Comparison of ENCODE assay signal across 1 cellular context in genomic region chr14:25095784-25096390, GRCh38.
TF ChIP-seq lines count a peak whose summit lies in the region.

No MANE protein-coding gene starts in this region.

TF ChIP-seq in GM12878, 131 proteins besides CTCF, POLR2A, EP300 and RAD21 (continued from another document):
- TF ChIP-seq, protein P1, sequence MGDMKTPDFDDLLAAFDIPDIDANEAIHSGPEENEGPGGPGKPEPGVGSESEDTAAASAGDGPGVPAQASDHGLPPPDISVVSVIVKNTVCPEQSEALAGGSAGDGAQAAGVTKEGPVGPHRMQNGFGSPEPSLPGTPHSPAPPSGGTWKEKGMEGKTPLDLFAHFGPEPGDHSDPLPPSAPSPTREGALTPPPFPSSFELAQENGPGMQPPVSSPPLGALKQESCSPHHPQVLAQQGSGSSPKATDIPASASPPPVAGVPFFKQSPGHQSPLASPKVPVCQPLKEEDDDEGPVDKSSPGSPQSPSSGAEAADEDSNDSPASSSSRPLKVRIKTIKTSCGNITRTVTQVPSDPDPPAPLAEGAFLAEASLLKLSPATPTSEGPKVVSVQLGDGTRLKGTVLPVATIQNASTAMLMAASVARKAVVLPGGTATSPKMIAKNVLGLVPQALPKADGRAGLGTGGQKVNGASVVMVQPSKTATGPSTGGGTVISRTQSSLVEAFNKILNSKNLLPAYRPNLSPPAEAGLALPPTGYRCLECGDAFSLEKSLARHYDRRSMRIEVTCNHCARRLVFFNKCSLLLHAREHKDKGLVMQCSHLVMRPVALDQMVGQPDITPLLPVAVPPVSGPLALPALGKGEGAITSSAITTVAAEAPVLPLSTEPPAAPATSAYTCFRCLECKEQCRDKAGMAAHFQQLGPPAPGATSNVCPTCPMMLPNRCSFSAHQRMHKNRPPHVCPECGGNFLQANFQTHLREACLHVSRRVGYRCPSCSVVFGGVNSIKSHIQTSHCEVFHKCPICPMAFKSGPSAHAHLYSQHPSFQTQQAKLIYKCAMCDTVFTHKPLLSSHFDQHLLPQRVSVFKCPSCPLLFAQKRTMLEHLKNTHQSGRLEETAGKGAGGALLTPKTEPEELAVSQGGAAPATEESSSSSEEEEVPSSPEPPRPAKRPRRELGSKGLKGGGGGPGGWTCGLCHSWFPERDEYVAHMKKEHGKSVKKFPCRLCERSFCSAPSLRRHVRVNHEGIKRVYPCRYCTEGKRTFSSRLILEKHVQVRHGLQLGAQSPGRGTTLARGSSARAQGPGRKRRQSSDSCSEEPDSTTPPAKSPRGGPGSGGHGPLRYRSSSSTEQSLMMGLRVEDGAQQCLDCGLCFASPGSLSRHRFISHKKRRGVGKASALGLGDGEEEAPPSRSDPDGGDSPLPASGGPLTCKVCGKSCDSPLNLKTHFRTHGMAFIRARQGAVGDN (IDR thresholded peaks at IDR 0.05), result peak; percentile 59; the same call in 1 of the 2 replicates
- TF ChIP-seq NBN (IDR thresholded peaks at IDR 0.05) (peak; percentile 83), RELB (IDR thresholded peaks at IDR 0.05; ENCODE audit: low read depth) (peak; percentile 37; the same call in 1 of the 2 replicates), SMAD1 (IDR thresholded peaks at IDR 0.05; ENCODE audit: low read depth, partially characterized antibody) (peak; percentile 77), BMI1 (IDR thresholded peaks at IDR 0.05; ENCODE audit: borderline replicate concordance) (0 out of 2 replicates have a peak, but pooled peaks have one; percentile 21), FOS (IDR thresholded peaks at IDR 0.05; ENCODE audit: borderline replicate concordance, extremely low read depth, insufficient read length) (no peak), SKIL (IDR thresholded peaks at IDR 0.05; ENCODE audit: low read depth, poor library complexity, severe bottlenecking) (no peak), ETV6 (conservative IDR thresholded peaks at IDR 0.05 in 1 of 2, IDR thresholded peaks at IDR 0.05 in 1 of 2; ENCODE audit: borderline replicate concordance in 1 of 2, low read depth in 1 of 2) (no peak), ZNF217 (IDR thresholded peaks at IDR 0.05) (no peak), MTA2 (IDR thresholded peaks at IDR 0.05; ENCODE audit: low read depth) (peak; percentile 67), FOXK2 (IDR thresholded peaks at IDR 0.05) (0 out of 2 replicates have a peak, but pooled peaks have one; percentile 15), HDGF (IDR thresholded peaks at IDR 0.05) (peak; percentile 79), BCLAF1 (IDR thresholded peaks at IDR 0.05) (no peak), MLLT1 (IDR thresholded peaks at IDR 0.05) (peak; percentile 68; the same call in 1 of the 2 replicates)
- TF ChIP-seq, protein P2, sequence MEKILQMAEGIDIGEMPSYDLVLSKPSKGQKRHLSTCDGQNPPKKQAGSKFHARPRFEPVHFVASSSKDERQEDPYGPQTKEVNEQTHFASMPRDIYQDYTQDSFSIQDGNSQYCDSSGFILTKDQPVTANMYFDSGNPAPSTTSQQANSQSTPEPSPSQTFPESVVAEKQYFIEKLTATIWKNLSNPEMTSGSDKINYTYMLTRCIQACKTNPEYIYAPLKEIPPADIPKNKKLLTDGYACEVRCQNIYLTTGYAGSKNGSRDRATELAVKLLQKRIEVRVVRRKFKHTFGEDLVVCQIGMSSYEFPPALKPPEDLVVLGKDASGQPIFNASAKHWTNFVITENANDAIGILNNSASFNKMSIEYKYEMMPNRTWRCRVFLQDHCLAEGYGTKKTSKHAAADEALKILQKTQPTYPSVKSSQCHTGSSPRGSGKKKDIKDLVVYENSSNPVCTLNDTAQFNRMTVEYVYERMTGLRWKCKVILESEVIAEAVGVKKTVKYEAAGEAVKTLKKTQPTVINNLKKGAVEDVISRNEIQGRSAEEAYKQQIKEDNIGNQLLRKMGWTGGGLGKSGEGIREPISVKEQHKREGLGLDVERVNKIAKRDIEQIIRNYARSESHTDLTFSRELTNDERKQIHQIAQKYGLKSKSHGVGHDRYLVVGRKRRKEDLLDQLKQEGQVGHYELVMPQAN (conservative IDR thresholded peaks at IDR 0.05), result no peak
